In genomic region chrX:34656467-34656841, GRCh38 we compare ENCODE assay signal across 8 cellular contexts. TPM values are rescaled to one million over a fixed set of nuclear protein-coding genes. Genes with fewer than 3 reads are reported as not detected.
DNase-seq lines count a peak whose midpoint lies in the region; ATAC-seq and TF ChIP-seq lines count a peak whose summit lies in the region.

No MANE protein-coding gene starts in this region.

- H3K27ac ChIP-seq in endodermal cell (ENCODE audit: low read depth, low read length) (peak overlapping the region; percentile 90), mucosa of rectum (ENCODE audit: low read depth in 2 of 2, low read length in 2 of 2) (peak overlapping the region; percentile 49 to 53), uterus (peak overlapping the region; percentile 92)

- H3K36me3 Mint-ChIP-seq in activated naive CD4-positive, alpha-beta T cell treated with anti-CD3 and anti-CD28 coated beads, Interleukin-2, amount 50 U/mL, for 24 hours = no peaks in the 10 kb centered on the region
- no peaks in the 10 kb centered on the region for H3K36me3 Mint-ChIP-seq in activated naive CD4-positive, alpha-beta T cell treated with anti-CD3 and anti-CD28 coated beads, Interleukin-2, amount 10 ng/mL, durations not matched to agents 7 days and 5 days
- peaks cover 4% of the 10 kb centered on the region for H3K36me3 Mint-ChIP-seq in endodermal cell (ENCODE audit: low read depth)

- no peaks in the 10 kb centered on the region for H3K36me3 ChIP-seq in endodermal cell (ENCODE audit: control insufficient read depth, insufficient read depth, low read length)
- no peaks in the 10 kb centered on the region for H3K36me3 ChIP-seq in mucosa of rectum (ENCODE audit: control insufficient read depth in 2 of 2, insufficient read depth in 2 of 2, low read length in 2 of 2)
- H3K36me3 ChIP-seq in uterus = no peaks in the 10 kb centered on the region

- peaks cover 4% of the 10 kb centered on the region for H3K4me1 Mint-ChIP-seq in activated naive CD4-positive, alpha-beta T cell treated with anti-CD3 and anti-CD28 coated beads, Interleukin-2, amount 50 U/mL, for 24 hours
- H3K4me1 Mint-ChIP-seq in activated naive CD4-positive, alpha-beta T cell treated with anti-CD3 and anti-CD28 coated beads, Interleukin-2, amount 10 ng/mL, durations not matched to agents 7 days and 5 days = peaks cover 14% of the 10 kb centered on the region
- peaks cover 29% of the 10 kb centered on the region for H3K4me1 Mint-ChIP-seq in endodermal cell

- CTCF ChIA-PET in activated naive CD4-positive, alpha-beta T cell treated with anti-CD3 and anti-CD28 coated beads, Interleukin-2, amount 10 ng/mL, durations not matched to agents 7 days and 5 days (lab: Charles Lee) = no interaction called here

- no peak for ATAC-seq in GM21360 (IDR thresholded peaks at IDR 0.05; ENCODE audit: unreplicated experiment)
- no peak for ATAC-seq in GM18520 (IDR thresholded peaks at IDR 0.05; ENCODE audit: unreplicated experiment)

- intact Hi-C loops in uterus (cut with DNase I; ENCODE audit: low total_unique reads) = no loop called here

- H3K4me1 ChIP-seq in endodermal cell (ENCODE audit: control insufficient read depth, insufficient read depth, low read length) (no peaks in the 10 kb centered on the region), mucosa of rectum (ENCODE audit: control insufficient read depth in 2 of 2, insufficient read depth in 2 of 2, low read length in 2 of 2) (no peaks in the 10 kb centered on the region), uterus (no peaks in the 10 kb centered on the region)

- no peak for DNase-seq in activated naive CD4-positive, alpha-beta T cell treated with anti-CD3 and anti-CD28 coated beads, Interleukin-2, amount 10 ng/mL, durations not matched to agents 7 days and 5 days
- DNase-seq in endodermal cell = peak; percentile 71
- DNase-seq in uterus = peak; percentile 14 to 22
- DNase-seq in COLO829 (ENCODE audit: low spot score) = no peak

- H3K4me3 ChIP-seq in endodermal cell (ENCODE audit: low read length) = peak overlapping the region; percentile 90
- peak overlapping the region; percentile 44 to 72 for H3K4me3 ChIP-seq in mucosa of rectum (ENCODE audit: low read length in 2 of 2)
- peak overlapping the region; percentile 47 to 82 for H3K4me3 ChIP-seq in uterus

- no peaks in the 10 kb centered on the region for H3K9me3 ChIP-seq in endodermal cell (ENCODE audit: control insufficient read depth, low read length)
- H3K9me3 ChIP-seq in mucosa of rectum (ENCODE audit: control insufficient read depth in 2 of 2, low read length in 2 of 2) = no peaks in the 10 kb centered on the region
- H3K9me3 ChIP-seq in uterus = no peaks in the 10 kb centered on the region

- TF ChIP-seq CTCF in endodermal cell (conservative IDR thresholded peaks at IDR 0.05) = no peak
- no peak for TF ChIP-seq CTCF in uterus (IDR thresholded peaks at IDR 0.05)

- peaks cover 13% of the 10 kb centered on the region for H3K27me3 Mint-ChIP-seq in activated naive CD4-positive, alpha-beta T cell treated with anti-CD3 and anti-CD28 coated beads, Interleukin-2, amount 50 U/mL, for 24 hours
- peaks cover 21% of the 10 kb centered on the region for H3K27me3 Mint-ChIP-seq in activated naive CD4-positive, alpha-beta T cell treated with anti-CD3 and anti-CD28 coated beads, Interleukin-2, amount 10 ng/mL, durations not matched to agents 7 days and 5 days
- H3K27me3 Mint-ChIP-seq in endodermal cell (ENCODE audit: insufficient read depth) = peaks cover 41% of the 10 kb centered on the region

- WGBS in endodermal cell (ENCODE audit: insufficient coverage in 1 of 2, insufficient read length in 1 of 2), 2 experiments = 0% methylated on average over 26 of the region's 27 CpGs; no CpG with 5 or more reads in 1 of the 2 experiments

- no peak overlapping the region for H3K27ac Mint-ChIP-seq in activated naive CD4-positive, alpha-beta T cell treated with anti-CD3 and anti-CD28 coated beads, Interleukin-2, amount 50 U/mL, for 24 hours
- H3K27ac Mint-ChIP-seq in activated naive CD4-positive, alpha-beta T cell treated with anti-CD3 and anti-CD28 coated beads, Interleukin-2, amount 10 ng/mL, durations not matched to agents 7 days and 5 days = no peak overlapping the region
- peak overlapping the region; percentile 18 for H3K27ac Mint-ChIP-seq in endodermal cell

- peaks cover under 1% of the 10 kb centered on the region for H3K9me3 Mint-ChIP-seq in activated naive CD4-positive, alpha-beta T cell treated with anti-CD3 and anti-CD28 coated beads, Interleukin-2, amount 50 U/mL, for 24 hours
- H3K9me3 Mint-ChIP-seq in activated naive CD4-positive, alpha-beta T cell treated with anti-CD3 and anti-CD28 coated beads, Interleukin-2, amount 10 ng/mL, durations not matched to agents 7 days and 5 days = no peaks in the 10 kb centered on the region
- peaks cover 4% of the 10 kb centered on the region for H3K9me3 Mint-ChIP-seq in endodermal cell

- peaks cover 4% of the 10 kb centered on the region for H3K27me3 ChIP-seq in endodermal cell (ENCODE audit: control insufficient read depth, insufficient read depth, low read length, poor library complexity, severe bottlenecking)
- peaks cover 6 to 11% of the 10 kb centered on the region in 2 donors for H3K27me3 ChIP-seq in mucosa of rectum (ENCODE audit: control insufficient read depth in 2 of 2, insufficient read depth in 2 of 2, low read length in 2 of 2)
- no peaks in the 10 kb centered on the region for H3K27me3 ChIP-seq in uterus

- TF ChIP-seq POLR2A in uterus (IDR thresholded peaks at IDR 0.05) = no peak

- H3K9ac ChIP-seq in endodermal cell (ENCODE audit: extremely low read depth, low read length, poor library complexity, severe bottlenecking) (peak overlapping the region; percentile 57), mucosa of rectum (ENCODE audit: low read depth in 1 of 2, low read length in 2 of 2) (peak overlapping the region in 1 of 2 donors; percentile 57)

- H3K4me3 Mint-ChIP-seq in activated naive CD4-positive, alpha-beta T cell treated with anti-CD3 and anti-CD28 coated beads, Interleukin-2, amount 50 U/mL, for 24 hours = peak overlapping the region; percentile 70
- no peak overlapping the region for H3K4me3 Mint-ChIP-seq in activated naive CD4-positive, alpha-beta T cell treated with anti-CD3 and anti-CD28 coated beads, Interleukin-2, amount 10 ng/mL, durations not matched to agents 7 days and 5 days
- peak overlapping the region; percentile 74 for H3K4me3 Mint-ChIP-seq in endodermal cell

RNA-seq across cellular contexts. Expression of gene TMEM47, which starts 0.6 kb away (rescaled TPM):
- total RNA-seq in endodermal cell = 10 to 100 TPM; 12.6 to 13.6 TPM
- 91.6 TPM for polyA plus RNA-seq in endodermal cell (2013, experiment 1 of 2)
- 75.1 TPM for polyA plus RNA-seq in endodermal cell (2013, experiment 2 of 2)
- total RNA-seq in uterus = 10 to 100 TPM; 59.4 to 80.2 (median 74.5) TPM

Comparison
In these comparisons a context has a peak if more than half of its experiments do, and no peak if none do; other contexts are left out.
1. DNase-seq: peak in endodermal cell (single experiment) and uterus (2 of 2); none in activated naive CD4-positive, alpha-beta T cell treated with anti-CD3 and anti-CD28 coated beads, Interleukin-2, amount 10 ng/mL, durations not matched to agents 7 days and 5 days (single experiment) and COLO829 (single experiment).
2. RNA of gene TMEM47, which starts 0.6 kb away (total RNA-seq): 59.4 to 80.2 TPM in uterus; 12.6 to 13.6 TPM in endodermal cell; every median in the first group is over 4 times any median in the second.
3. Peak in every context shown above with its lines, with median percentiles within 50 percentile points of each other: H3K27ac ChIP-seq and H3K4me3 ChIP-seq.